8 cellular contexts compared by ENCODE assay signal in the genomic region with DNA sequence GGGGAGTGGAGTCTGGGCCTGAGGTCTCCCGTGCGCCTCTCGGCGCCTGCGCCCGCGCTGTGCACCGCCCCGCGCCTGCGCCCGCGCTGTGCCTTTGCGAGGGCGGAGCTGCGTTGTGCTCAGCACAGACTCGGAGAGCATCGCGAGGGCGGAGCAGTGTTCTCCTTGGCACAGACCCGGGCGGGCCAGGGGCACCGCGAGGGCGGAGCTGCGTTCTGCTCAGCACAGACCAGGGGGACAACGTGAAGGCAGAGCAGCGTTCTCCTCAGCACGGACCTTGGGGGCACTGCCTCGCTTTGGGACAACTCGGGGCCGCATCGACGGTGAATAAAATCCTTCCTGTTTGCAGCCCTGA.
DNase-seq lines count a peak whose midpoint lies in the region; ATAC-seq and TF ChIP-seq lines count a peak whose summit lies in the region.
"Not testable (repeated sequence)": the region's sequence is repeated elsewhere in the genome, so short reads cannot be mapped to it uniquely, and the experiment has no call there.

No MANE protein-coding gene starts in this region.

- not testable (repeated sequence) for H3K4me1 ChIP-seq in Caco-2; NT2/D1 (ENCODE audit: insufficient read depth, insufficient read length); adrenal gland (replicated peaks in 1 of 2); skeletal muscle satellite cell (ENCODE audit: control insufficient read depth, insufficient read depth, low read length)

- not testable (repeated sequence) for TF ChIP-seq CTCF in Caco-2 (IDR thresholded peaks at IDR 0.05; ENCODE audit: insufficient read depth in 1 of 2, low read depth in 1 of 2, low read length in 1 of 2, severe bottlenecking in 1 of 2, unreplicated experiment in 1 of 2); adrenal gland (IDR thresholded peaks at IDR 0.05); fibroblast of pulmonary artery (IDR thresholded peaks at IDR 0.05; ENCODE audit: low read length, missing control alignments)

- H3K27ac ChIP-seq in adrenal gland = not testable (repeated sequence)

- BruUV-seq in Caco-2 (replicated peaks; lab: Mats Ljungman, UMichigan) = not testable (repeated sequence)

- CTCF ChIA-PET in Caco-2 (lab: Charles Lee) = not testable (repeated sequence)

- H3K9me3 Mint-ChIP-seq in Caco-2 (ENCODE audit: unreplicated experiment); memory B cell: not testable (repeated sequence)

- intact Hi-C loops in Caco-2 (cut with micrococcal nuclease; ENCODE audit: unreplicated experiment); adrenal gland (cut with DNase I): not testable (repeated sequence)

- peak overlapping the region; percentile 80 for H3K4me3 Mint-ChIP-seq in Caco-2 (ENCODE audit: unreplicated experiment)
- H3K4me3 Mint-ChIP-seq in memory B cell = peak overlapping the region; percentile 68

- H3K9ac ChIP-seq in NT2/D1 (ENCODE audit: insufficient read length, low read depth) = peak overlapping the region; percentile 56
- not testable (repeated sequence) for H3K9ac ChIP-seq in skeletal muscle satellite cell (ENCODE audit: low read depth, low read length)

- POLR2A ChIA-PET in Caco-2 (lab: Charles Lee) = not testable (repeated sequence)

- H3K4me2 ChIP-seq in skeletal muscle satellite cell (ENCODE audit: low read length) = not testable (repeated sequence)

- H3K27me3 Mint-ChIP-seq in Caco-2 (ENCODE audit: insufficient read depth, unreplicated experiment); memory B cell: not testable (repeated sequence)

- H3K36me3 Mint-ChIP-seq in Caco-2 (ENCODE audit: insufficient read depth, unreplicated experiment); memory B cell: not testable (repeated sequence)

- peak; percentile 100 for ATAC-seq in GM21360 (IDR thresholded peaks at IDR 0.05; ENCODE audit: unreplicated experiment)
- ATAC-seq in HG03025 (IDR thresholded peaks at IDR 0.05; ENCODE audit: low FRiP score, unreplicated experiment) = peak; percentile 95
- ATAC-seq in memory B cell (ENCODE audit: low read depth) = peak; percentile 99

- H3K36me3 ChIP-seq in Caco-2 (ENCODE audit: control insufficient read depth, insufficient read depth, low read length); NT2/D1 (ENCODE audit: insufficient read depth, insufficient read length, low read length); adrenal gland (replicated peaks in 1 of 2); skeletal muscle satellite cell (ENCODE audit: insufficient read depth, low read length): not testable (repeated sequence)

- DNase-seq in Caco-2 (peak; percentile 39 to 42), NT2/D1 (ENCODE audit: low read depth, low spot score) (peak; percentile 9), adrenal gland (peak in 4 of 7 donors; percentile 20 to 38 (median 28))
- not testable (repeated sequence) for DNase-seq in fibroblast of pulmonary artery (ENCODE audit: low read depth); memory B cell (ENCODE audit: low spot score in 2 of 2)

- H3K4me3 ChIP-seq in Caco-2 (ENCODE audit: low read depth, low read length) = peak overlapping the region; percentile 39
- peak overlapping the region; percentile 11 for H3K4me3 ChIP-seq in NT2/D1 (ENCODE audit: insufficient read length, low read depth)
- H3K4me3 ChIP-seq in adrenal gland = not testable (repeated sequence)
- H3K4me3 ChIP-seq in fibroblast of pulmonary artery (replicated peaks; ENCODE audit: low read depth, low read length) = peak overlapping the region; percentile 12
- peak overlapping the region; percentile 49 for H3K4me3 ChIP-seq in skeletal muscle satellite cell (ENCODE audit: low read length)

- 3 to 5% methylated on average over 14 to 26 of the region's 34 CpGs; no CpG with 5 or more reads in 2 of the 4 donors for WGBS in adrenal gland, 4 donors

- H3K4me1 Mint-ChIP-seq in Caco-2 (ENCODE audit: low read depth, unreplicated experiment); memory B cell: not testable (repeated sequence)

- H3K27ac Mint-ChIP-seq in Caco-2 (ENCODE audit: unreplicated experiment); memory B cell: not testable (repeated sequence)

- H3K27me3 ChIP-seq in Caco-2 (replicated peaks; ENCODE audit: control insufficient read depth, insufficient read depth, low read length); NT2/D1 (ENCODE audit: insufficient read depth, insufficient read length); adrenal gland; skeletal muscle satellite cell (ENCODE audit: control insufficient read depth, insufficient read depth, low read length): not testable (repeated sequence)

- peak in 1 of 2 donors; percentile 23 for TF ChIP-seq POLR2A in adrenal gland (IDR thresholded peaks at IDR 0.05)

- not testable (repeated sequence) for H3K9me3 ChIP-seq in Caco-2; NT2/D1 (ENCODE audit: insufficient read depth, low read length); adrenal gland (replicated peaks in 1 of 3); skeletal muscle satellite cell (replicated peaks; ENCODE audit: low read length)
